Comparison of ENCODE assay signal across 8 cellular contexts in genomic region chr11:67240575-67241389, GRCh38.
DNase-seq lines count a peak whose midpoint lies in the region.

No MANE protein-coding gene starts in this region.

- H3K27me3 ChIP-seq in endocrine pancreas (ENCODE audit: control insufficient read depth, insufficient read depth, low read length) (no peaks in the 10 kb centered on the region), mucosa of rectum (ENCODE audit: control insufficient read depth in 2 of 2, insufficient read depth in 2 of 2, low read length in 2 of 2) (no peaks in the 10 kb centered on the region)

- DNase-seq in COLO668 (lab: John Stamatoyannopoulos, UW; ENCODE audit: unreplicated experiment), result peak; percentile 73
- DNase-seq in HCEC 1CT, result peak; percentile 64
- DNase-seq in NCI-H748 (lab: John Stamatoyannopoulos, UW; ENCODE audit: unreplicated experiment), result peak; percentile 45
- peak; percentile 63 to 74 for DNase-seq in activated CD8-positive, alpha-beta memory T cell treated with anti-CD3 and anti-CD28 coated beads for 1 hour (ENCODE audit: extremely low read depth in 1 of 2, low read depth in 1 of 2)
- peak; percentile 68 for DNase-seq in stimulated activated CD8-positive, alpha-beta memory T cell treated with anti-CD3 and anti-CD28 coated beads, Interleukin-4, amount 100 ng/mL, for 24 hours (ENCODE audit: low read depth)
- DNase-seq in NCI-H1930 (lab: John Stamatoyannopoulos, UW), result no peak

- H3K9me3 ChIP-seq in endocrine pancreas (ENCODE audit: control insufficient read depth, low read length) (no peaks in the 10 kb centered on the region), mucosa of rectum (ENCODE audit: control insufficient read depth in 2 of 2, low read length in 2 of 2) (no peaks in the 10 kb centered on the region)

- peak overlapping the region; percentile 99 for H3K9ac ChIP-seq in endocrine pancreas (ENCODE audit: control insufficient read depth, insufficient read depth, low read length)
- H3K9ac ChIP-seq in mucosa of rectum (ENCODE audit: low read depth in 1 of 2, low read length in 2 of 2), result peak overlapping the region; percentile 88 to 99

- H3K4me1 ChIP-seq in endocrine pancreas (ENCODE audit: control insufficient read depth, insufficient read depth, low read length), result peaks cover 8% of the 10 kb centered on the region
- peaks cover 37 to 40% of the 10 kb centered on the region in 2 donors for H3K4me1 ChIP-seq in mucosa of rectum (ENCODE audit: control insufficient read depth in 2 of 2, insufficient read depth in 2 of 2, low read length in 2 of 2)

- H3K36me3 ChIP-seq in endocrine pancreas (ENCODE audit: control insufficient read depth, insufficient read depth, low read length) (peaks cover under 1% of the 10 kb centered on the region), mucosa of rectum (ENCODE audit: control insufficient read depth in 2 of 2, insufficient read depth in 2 of 2, low read length in 2 of 2) (peaks cover 22 to 23% of the 10 kb centered on the region in 2 donors)

- H3K27ac ChIP-seq in mucosa of rectum (ENCODE audit: low read depth in 2 of 2, low read length in 2 of 2), result peak overlapping the region; percentile 88 to 91

- H3K4me3 ChIP-seq in endocrine pancreas (ENCODE audit: control insufficient read depth, insufficient read depth, low read length) (peak overlapping the region; percentile 81), mucosa of rectum (ENCODE audit: low read length in 2 of 2) (peak overlapping the region; percentile 84 to 99)

Comparison
In these comparisons a context has a peak if more than half of its experiments do, and no peak if none do; other contexts are left out.
1. DNase-seq: peak in COLO668 (single experiment), HCEC 1CT (single experiment), NCI-H748 (single experiment), activated CD8-positive, alpha-beta memory T cell treated with anti-CD3 and anti-CD28 coated beads for 1 hour (2 of 2) and stimulated activated CD8-positive, alpha-beta memory T cell treated with anti-CD3 and anti-CD28 coated beads, Interleukin-4, amount 100 ng/mL, for 24 hours (single experiment); none in NCI-H1930 (0 of 2).